In the genomic region with DNA sequence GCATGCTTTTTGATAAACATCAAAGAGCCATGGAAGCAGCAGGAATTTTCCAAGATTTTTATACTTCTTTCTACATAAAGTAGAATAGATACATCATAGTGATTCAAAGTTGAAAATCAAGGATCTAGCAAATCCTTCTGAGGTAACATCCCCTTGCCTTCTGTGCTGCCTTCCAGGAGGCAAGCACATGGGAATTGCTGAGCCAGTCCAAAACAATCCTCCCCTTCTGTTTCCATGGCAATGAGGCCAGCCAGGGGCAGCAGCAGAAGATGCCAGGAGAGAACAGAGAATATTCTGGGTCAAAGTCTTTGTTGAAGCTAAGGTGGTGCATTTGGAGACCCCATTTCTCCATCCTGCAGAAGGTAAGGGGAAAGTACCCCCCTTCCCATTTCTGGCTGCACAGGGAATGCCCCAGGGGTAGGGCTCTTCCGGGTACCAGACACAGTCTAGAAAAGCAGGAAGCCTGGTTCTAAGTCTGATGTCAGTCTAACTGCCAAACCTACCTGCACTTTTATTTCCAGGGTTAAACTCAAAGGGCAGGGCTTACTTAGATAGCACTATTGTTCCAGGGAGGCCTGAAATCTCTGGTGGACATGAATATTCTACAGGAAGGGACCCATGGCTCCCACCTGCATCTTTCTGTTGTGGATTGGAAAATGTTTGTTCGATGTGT, we compare ENCODE assay signal across 18 cellular contexts. TPM values are rescaled to one million over a fixed set of nuclear protein-coding genes. Genes with fewer than 3 reads are reported as not detected.
A peak's percentile ranks its signal among the peaks of the same experiment; 100 is the strongest.
DNase-seq lines count a peak whose midpoint lies in the region; ATAC-seq, FAIRE-seq and TF ChIP-seq lines count a peak whose summit lies in the region.
"Had no signal": no experiment of that assay in that cellular context is flagged by ENCODE, and none has a peak within 500 bp of the region (broad histone marks: within the 10 kb centered on the region; RNA-seq: fewer than 3 reads in every experiment).

No MANE protein-coding gene starts in this region.

- CTCF ChIA-PET in Panc1 (lab: Charles Lee), result no interaction called here

- POLR2A ChIA-PET in Panc1 (lab: Charles Lee), result no interaction called here

- TF ChIP-seq CTCF in Panc1 (IDR thresholded peaks at IDR 0.05) (no peak), tibial nerve (IDR thresholded peaks at IDR 0.05) (no peak)

- TF ChIP-seq POLR2A in H54 (IDR thresholded peaks at IDR 0.05; ENCODE audit: low read depth, low read length) (no peak), tibial nerve (IDR thresholded peaks at IDR 0.05) (no peak)

- in situ Hi-C loops in Panc1 (cut with HindIII; ENCODE audit: low pct_unique_long_range_greater_than_20kb, low sequenced_read_pairs), result no loop called here

- no peak overlapping the region for H3K4me3 ChIP-seq in Panc1 (ENCODE audit: low read depth in 2 of 2, low read length in 2 of 2)
- H3K4me3 ChIP-seq in tibial nerve, result no peak overlapping the region
- H3K4me3 ChIP-seq: colonic mucosa, PC-9, uterus had no signal

- TF ChIP-seq EP300 in tibial nerve (IDR thresholded peaks at IDR 0.05), result no peak

- H3K9me3 ChIP-seq in Panc1 (ENCODE audit: control insufficient read depth, insufficient read depth, low read depth, low read length) (no peaks in the 10 kb centered on the region), tibial nerve (no peaks in the 10 kb centered on the region)
- H3K9me3 ChIP-seq: colonic mucosa, uterus had no signal

- H3K27ac ChIP-seq in Panc1 (ENCODE audit: low read length) (no peak overlapping the region), tibial nerve (no peak overlapping the region)
- H3K27ac ChIP-seq: colonic mucosa, foreskin keratinocyte, KMS-11, PC-9, uterus had no signal

- no peaks in the 10 kb centered on the region for H3K27me3 ChIP-seq in Panc1 (ENCODE audit: control insufficient read depth, insufficient read depth, low read length)
- H3K27me3 ChIP-seq in tibial nerve, result no peaks in the 10 kb centered on the region
- H3K27me3 ChIP-seq: colonic mucosa, foreskin keratinocyte, uterus had no signal

- ATAC-seq in Panc1, result 0 out of 2 replicates have a peak, but pooled peaks have one; percentile 40
- ATAC-seq: foreskin keratinocyte had no signal

- no peaks in the 10 kb centered on the region for H3K4me1 ChIP-seq in Panc1 (ENCODE audit: control insufficient read depth, insufficient read depth, low read length)
- no peaks in the 10 kb centered on the region for H3K4me1 ChIP-seq in tibial nerve
- H3K4me1 ChIP-seq: colonic mucosa, uterus had no signal

- intact Hi-C loops in Panc1 (cut with micrococcal nuclease; ENCODE audit: unreplicated experiment), result no loop called here

- WGBS in tibial nerve, 2 donors, result 54 to 67% methylated on average over 2 of the region's 2 CpGs

- DNase-seq in NCI-H146 (lab: John Stamatoyannopoulos, UW), result peak; percentile 5
- no peak for DNase-seq in NCI-H146 treated with DMSO at 0.1 percent for 48 hours (lab: John Stamatoyannopoulos, UW; ENCODE audit: unreplicated experiment)
- DNase-seq in Panc1 (ENCODE audit: low read depth, low spot score), result no peak
- peak; percentile 64 for DNase-seq in fibroblast of peridontal ligament (ENCODE audit: extremely low read depth)
- DNase-seq in retina, result peak; percentile 65
- no peak for DNase-seq in H54 (ENCODE audit: insufficient read length, low spot score)
- DNase-seq in T-helper 9 cell, result no peak
- DNase-seq in tibial nerve (ENCODE audit: low spot score in 2 of 2), result no peak
- DNase-seq: activated CD4-positive, alpha-beta memory T cell treated with anti-CD3 and anti-CD28 coated beads for 36 hours; activated naive CD4-positive, alpha-beta T cell treated with anti-CD3 and anti-CD28 coated beads, Interleukin-2, amount 50 U/mL, for 16 hours; colonic mucosa; NCI-H2029 treated with DMSO at 0.1 percent for 48 hours; PC-9; uterus had no signal

- BruUV-seq in Panc1 (replicated peaks; lab: Mats Ljungman, UMichigan), result no TSS peak

- H3K36me3 ChIP-seq in Panc1 (ENCODE audit: control insufficient read depth, insufficient read depth, low read length) (no peaks in the 10 kb centered on the region), tibial nerve (no peaks in the 10 kb centered on the region)
- H3K36me3 ChIP-seq: colonic mucosa, uterus had no signal

- FAIRE-seq in H54 (lab: Jason Lieb, UNC), result no peak

RNA-seq across cellular contexts. Expression of a gene that starts 22.1 kb away (rescaled TPM):
- total RNA-seq in Panc1 (2021; ENCODE audit: unreplicated experiment) (55.0 TPM), tibial nerve (1 to 10 TPM in 2 of 4 donors, not detected in 2; 3.3 to 3.5 TPM)
- polyA plus RNA-seq in Panc1 (2012; ENCODE audit: insufficient read length), result 14.4 TPM

RNA-seq across cellular contexts. Expression of a gene that starts 40.0 kb away (rescaled TPM):
- total RNA-seq in Panc1 (2021; ENCODE audit: unreplicated experiment) (0.31 TPM), tibial nerve (not detected)
- polyA plus RNA-seq in Panc1 (2012; ENCODE audit: insufficient read length), result 0.36 TPM
- total RNA-seq: activated CD4-positive, alpha-beta memory T cell treated with anti-CD3 and anti-CD28 coated beads for 36 hours; foreskin keratinocyte; natural killer cell treated with Interleukin-12 subunit alpha and Interleukin-12 subunit beta and Interleukin-15 and Interleukin-18, amount 100 ng/mL, for 72 hours; PC-9; T-helper 2 cell treated with Interferon-gamma antibody and Interleukin-4, amounts not matched to agents 100 ng/mL and 5 ng/mL, for 36 hours had no signal
- polyA plus RNA-seq: foreskin keratinocyte had no signal

RNA-seq across cellular contexts. Expression of a gene that starts 43.8 kb away (rescaled TPM):
- total RNA-seq in Panc1 (2021; ENCODE audit: unreplicated experiment) (67.3 TPM), tibial nerve (10 to 100 TPM; 30.1 to 51.6 (median 43.3) TPM)
- 49.4 TPM for polyA plus RNA-seq in Panc1 (2012; ENCODE audit: insufficient read length)

Comparison
In these comparisons a context has a peak if more than half of its experiments do, and no peak if none do; other contexts are left out.
1. DNase-seq: peak in NCI-H146 (single experiment), fibroblast of peridontal ligament (single experiment) and retina (single experiment); none in NCI-H146 treated with DMSO at 0.1 percent for 48 hours (single experiment), Panc1 (single experiment), H54 (single experiment), T-helper 9 cell (single experiment) and tibial nerve (0 of 2).
2. RNA of a gene that starts 22.1 kb away (total RNA-seq): 55.0 TPM in Panc1 (single experiment); 3.3 to 3.5 TPM in tibial nerve; every median in the first group is over 10 times any median in the second.